In the genomic region with DNA sequence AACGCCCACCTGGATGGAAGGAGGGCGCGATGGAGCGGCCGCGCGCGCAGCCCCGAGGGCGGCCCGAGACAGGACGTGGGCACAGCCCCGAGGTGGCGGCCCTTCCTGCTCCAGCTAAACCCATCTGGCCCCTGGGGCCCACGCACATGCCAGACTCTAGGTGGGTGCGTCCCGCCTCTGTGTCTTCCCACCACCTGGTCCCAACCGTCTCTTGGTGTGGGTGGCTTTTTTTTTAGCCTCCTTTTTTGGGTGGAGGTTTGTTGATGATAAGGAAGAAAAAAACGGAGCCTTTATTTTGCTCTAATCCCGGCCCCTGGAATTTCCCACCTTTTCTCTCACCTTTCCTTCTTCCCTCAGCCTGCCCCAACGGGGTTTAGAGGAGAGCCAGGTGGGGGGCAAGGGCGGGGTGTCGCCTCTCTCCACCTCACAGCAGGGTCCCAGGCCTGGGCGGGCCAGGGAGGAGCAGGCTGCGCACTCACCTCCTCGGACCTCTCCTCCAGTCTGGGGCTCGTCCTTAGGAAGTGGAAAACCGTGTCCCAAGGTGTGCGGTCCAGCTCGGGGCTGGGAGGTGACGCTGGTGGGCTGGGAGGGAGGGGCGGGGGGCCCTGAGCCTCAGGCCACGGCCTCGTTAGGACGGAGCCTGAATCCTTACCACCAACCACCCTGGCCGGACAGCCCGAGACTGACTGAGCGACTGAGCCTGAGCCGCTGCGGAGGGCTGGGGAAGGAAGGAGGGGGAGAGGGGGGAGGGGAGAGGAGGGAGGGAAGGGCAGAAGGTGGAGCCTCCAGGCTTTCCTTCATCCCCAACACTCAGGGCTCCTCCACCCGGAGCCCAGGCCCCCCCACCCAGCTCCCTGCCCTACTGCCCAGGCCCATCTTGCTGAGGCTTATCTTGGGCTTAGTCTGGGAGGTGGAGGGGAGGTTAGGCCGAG, we compare ENCODE assay signal across 2 cellular contexts.
TF ChIP-seq lines count a peak whose summit lies in the region.

SOX10 (minus strand) TSS at position 696 of the 932 bp plus-strand sequence. CDS start 771 bp downstream, outside the sequence.

TF ChIP-seq in HEK293, 187 proteins besides CTCF, POLR2A, EP300 and RAD21 (continued from another document):
- TF ChIP-seq YY1 (tag by site-specific recombination; IDR thresholded peaks at IDR 0.05) = no peak
- TF ChIP-seq, protein P1, sequence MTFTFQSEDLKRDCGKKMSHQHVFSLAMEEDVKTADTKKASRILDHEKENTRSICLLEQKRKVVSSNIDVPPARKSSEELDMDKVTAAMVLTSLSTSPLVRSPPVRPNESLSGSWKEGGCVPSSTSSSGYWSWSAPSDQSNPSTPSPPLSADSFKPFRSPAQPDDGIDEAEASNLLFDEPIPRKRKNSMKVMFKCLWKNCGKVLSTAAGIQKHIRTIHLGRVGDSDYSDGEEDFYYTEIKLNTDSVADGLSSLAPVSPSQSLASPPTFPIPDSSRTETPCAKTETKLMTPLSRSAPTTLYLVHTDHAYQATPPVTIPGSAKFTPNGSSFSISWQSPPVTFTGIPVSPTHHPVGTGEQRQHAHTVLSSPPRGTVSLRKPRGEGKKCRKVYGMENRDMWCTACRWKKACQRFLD (tag by site-specific recombination; IDR thresholded peaks at IDR 0.05) = no peak

TF ChIP-seq in HepG2, 621 proteins besides CTCF, POLR2A, EP300 and RAD21 (continued from another document):
- TF ChIP-seq HNF4G (IDR thresholded peaks at IDR 0.05; ENCODE audit: borderline replicate concordance, low read depth, low read length) = no peak
- no peak for TF ChIP-seq HNF4G (CRISPR knock-in tag; IDR thresholded peaks at IDR 0.05; ENCODE audit: borderline replicate concordance, low read depth)
- TF ChIP-seq, protein P2, sequence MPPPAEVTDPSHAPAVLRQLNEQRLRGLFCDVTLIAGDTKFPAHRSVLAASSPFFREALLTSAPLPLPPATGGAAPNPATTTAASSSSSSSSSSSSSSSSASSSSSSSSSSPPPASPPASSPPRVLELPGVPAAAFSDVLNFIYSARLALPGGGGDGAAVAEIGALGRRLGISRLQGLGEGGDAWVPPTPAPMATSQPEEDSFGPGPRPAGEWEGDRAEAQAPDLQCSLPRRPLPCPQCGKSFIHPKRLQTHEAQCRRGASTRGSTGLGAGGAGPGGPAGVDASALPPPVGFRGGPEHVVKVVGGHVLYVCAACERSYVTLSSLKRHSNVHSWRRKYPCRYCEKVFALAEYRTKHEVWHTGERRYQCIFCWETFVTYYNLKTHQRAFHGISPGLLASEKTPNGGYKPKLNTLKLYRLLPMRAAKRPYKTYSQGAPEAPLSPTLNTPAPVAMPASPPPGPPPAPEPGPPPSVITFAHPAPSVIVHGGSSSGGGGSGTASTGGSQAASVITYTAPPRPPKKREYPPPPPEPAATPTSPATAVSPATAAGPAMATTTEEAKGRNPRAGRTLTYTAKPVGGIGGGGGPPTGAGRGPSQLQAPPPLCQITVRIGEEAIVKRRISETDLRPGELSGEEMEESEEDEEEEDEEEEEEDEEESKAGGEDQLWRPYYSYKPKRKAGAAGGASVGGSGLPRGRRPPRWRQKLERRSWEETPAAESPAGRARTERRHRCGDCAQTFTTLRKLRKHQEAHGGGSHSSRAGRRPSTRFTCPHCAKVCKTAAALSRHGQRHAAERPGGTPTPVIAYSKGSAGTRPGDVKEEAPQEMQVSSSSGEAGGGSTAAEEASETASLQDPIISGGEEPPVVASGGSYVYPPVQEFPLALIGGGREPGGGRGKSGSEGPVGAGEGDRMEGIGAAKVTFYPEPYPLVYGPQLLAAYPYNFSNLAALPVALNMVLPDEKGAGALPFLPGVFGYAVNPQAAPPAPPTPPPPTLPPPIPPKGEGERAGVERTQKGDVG (CRISPR knock-in tag; IDR thresholded peaks at IDR 0.05; ENCODE audit: borderline replicate concordance) = no peak
- TF ChIP-seq, protein P3, sequence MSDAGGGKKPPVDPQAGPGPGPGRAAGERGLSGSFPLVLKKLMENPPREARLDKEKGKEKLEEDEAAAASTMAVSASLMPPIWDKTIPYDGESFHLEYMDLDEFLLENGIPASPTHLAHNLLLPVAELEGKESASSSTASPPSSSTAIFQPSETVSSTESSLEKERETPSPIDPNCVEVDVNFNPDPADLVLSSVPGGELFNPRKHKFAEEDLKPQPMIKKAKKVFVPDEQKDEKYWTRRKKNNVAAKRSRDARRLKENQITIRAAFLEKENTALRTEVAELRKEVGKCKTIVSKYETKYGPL (CRISPR knock-in tag; IDR thresholded peaks at IDR 0.05) = no peak
- no peak for TF ChIP-seq ZBTB37 (CRISPR knock-in tag; IDR thresholded peaks at IDR 0.05)
- TF ChIP-seq CBX2 (IDR thresholded peaks at IDR 0.05; ENCODE audit: low read depth, low read length) = no peak
- TF ChIP-seq CBX2 (CRISPR knock-in tag; IDR thresholded peaks at IDR 0.05; ENCODE audit: low read depth) = no peak
- no peak for TF ChIP-seq NFYB (CRISPR knock-in tag; IDR thresholded peaks at IDR 0.05)
- no peak for TF ChIP-seq KAT8 (CRISPR knock-in tag; IDR thresholded peaks at IDR 0.05)
- TF ChIP-seq ATF4 (CRISPR knock-in tag; IDR thresholded peaks at IDR 0.05) = no peak
- no peak for TF ChIP-seq GFI1 (CRISPR knock-in tag; IDR thresholded peaks at IDR 0.05; ENCODE audit: borderline replicate concordance)
- TF ChIP-seq PPARG (CRISPR knock-in tag; conservative IDR thresholded peaks at IDR 0.05) = no peak
- TF ChIP-seq ZNF547 (CRISPR knock-in tag; IDR thresholded peaks at IDR 0.05) = no peak
